Comparison of ENCODE assay signal across 8 cellular contexts in genomic region chr5:172283862-172284274, GRCh38. TPM values are rescaled to one million over a fixed set of nuclear protein-coding genes. Genes with fewer than 3 reads are reported as not detected.
DNase-seq lines count a peak whose midpoint lies in the region; ATAC-seq, FAIRE-seq and TF ChIP-seq lines count a peak whose summit lies in the region.

No MANE protein-coding gene starts in this region.

- WGBS in stomach, 5 donors: 0 to 1% (median 0%) methylated on average over 11 to 55 of the region's 55 CpGs

- BruUV-seq in PC-9 (replicated peaks; lab: Mats Ljungman, UMichigan): no TSS peak

- CTCF ChIA-PET in PC-9 (lab: Charles Lee): no interaction called here

- peaks cover 30% of the 10 kb centered on the region; the same call in 1 of the 2 replicates for H3F3A ChIP-seq in PC-9 (ENCODE audit: insufficient read depth, low read depth)

- TF ChIP-seq CTCF in D721Med (IDR thresholded peaks at IDR 0.05; ENCODE audit: insufficient read depth, missing control alignments): no peak
- TF ChIP-seq CTCF in PC-9 (conservative IDR thresholded peaks at IDR 0.05): no peak
- TF ChIP-seq CTCF in fibroblast of the aortic adventitia (IDR thresholded peaks at IDR 0.05; ENCODE audit: insufficient read depth, low read length): no peak
- TF ChIP-seq CTCF in nephron progenitor cell (IDR thresholded peaks at IDR 0.05): no peak
- no peak for TF ChIP-seq CTCF in stomach (IDR thresholded peaks at IDR 0.05)

- ATAC-seq in GM19467 (IDR thresholded peaks at IDR 0.05; ENCODE audit: unreplicated experiment): peak; percentile 77
- ATAC-seq in HG03575 (IDR thresholded peaks at IDR 0.05; ENCODE audit: extremely low read depth, insufficient number of reproducible peaks, low FRiP score, unreplicated experiment): peak; percentile 39

- H3K9me2 ChIP-seq in PC-9 (ENCODE audit: insufficient read depth): no peaks in the 10 kb centered on the region

- H3K4me1 ChIP-seq in PC-9 (replicated peaks; ENCODE audit: insufficient read depth) (peaks cover 25% of the 10 kb centered on the region), stomach (peaks cover 18 to 40% (median 31%) of the 10 kb centered on the region in 4 donors)

- peaks cover 3% of the 10 kb centered on the region for H3K36me3 Mint-ChIP-seq in activated T-helper 2 cell treated with anti-CD3 and anti-CD28 coated beads, Interferon-gamma antibody, Interleukin-2, Interleukin-4, amounts not matched to agents 10 μg/mL and 5 μg/mL and 100 μg/mL, durations not matched to agents 14 hours and 24 hours and 36 hours (ENCODE audit: low read depth)
- H3K36me3 Mint-ChIP-seq in nephron progenitor cell (ENCODE audit: low read depth): peaks cover 25% of the 10 kb centered on the region

- no peaks in the 10 kb centered on the region; the same call in 1 of the 2 replicates for H4K20me1 ChIP-seq in PC-9 (ENCODE audit: insufficient read depth)

- H3K27ac ChIP-seq in PC-9 (no peak overlapping the region), stomach (peak overlapping the region; percentile 89 to 98 (median 94))

- TF ChIP-seq POLR2A in stomach (IDR thresholded peaks at IDR 0.05): no peak

- intact Hi-C loops in PC-9 (cut with micrococcal nuclease; ENCODE audit: unreplicated experiment): loop anchor here (1.0 to 10.0 kb wide), 6 partner anchors 19 to 869 kb away; partner anchors contain the start of genes FBXW11, FGF18 and STK10
- intact Hi-C loops in activated T-helper 2 cell treated with anti-CD3 and anti-CD28 coated beads, Interferon-gamma antibody, Interleukin-2, Interleukin-4, amounts not matched to agents 10 μg/mL and 5 μg/mL and 100 μg/mL, durations not matched to agents 14 hours and 24 hours and 36 hours (cut with micrococcal nuclease): loop anchor here (1.0 to 5.0 kb wide), 8 partner anchors 9 to 897 kb away; partner anchors contain the start of genes CREBRF, FBXW11, NPM1 and STK10
- intact Hi-C loops in stomach (cut with DNase I; ENCODE audit: low total_unique reads): no loop called here

- DNase-seq in D721Med (ENCODE audit: insufficient read length, low spot score) (peak; percentile 90), PC-9 (peak; percentile 49 to 87), fibroblast of the aortic adventitia (ENCODE audit: low read depth) (peak; percentile 77), nephron progenitor cell (peak; percentile 92), stomach (peak; percentile 83)
- peak; percentile 75 for DNase-seq in activated T-helper 2 cell treated with anti-CD3 and anti-CD28 coated beads, Interferon-gamma antibody, Interleukin-2, Interleukin-4, amounts not matched to agents 10 μg/mL and 5 μg/mL and 100 μg/mL, durations not matched to agents 14 hours and 24 hours and 36 hours (ENCODE audit: low spot score)

- H3K27me3 ChIP-seq in PC-9 (ENCODE audit: insufficient read depth, low read depth) (no peaks in the 10 kb centered on the region), stomach (no peaks in the 10 kb centered on the region)

- no peaks in the 10 kb centered on the region for H3K9me3 Mint-ChIP-seq in activated T-helper 2 cell treated with anti-CD3 and anti-CD28 coated beads, Interferon-gamma antibody, Interleukin-2, Interleukin-4, amounts not matched to agents 10 μg/mL and 5 μg/mL and 100 μg/mL, durations not matched to agents 14 hours and 24 hours and 36 hours
- no peaks in the 10 kb centered on the region for H3K9me3 Mint-ChIP-seq in nephron progenitor cell

- peak overlapping the region; percentile 80 for H3K4me3 Mint-ChIP-seq in activated T-helper 2 cell treated with anti-CD3 and anti-CD28 coated beads, Interferon-gamma antibody, Interleukin-2, Interleukin-4, amounts not matched to agents 10 μg/mL and 5 μg/mL and 100 μg/mL, durations not matched to agents 14 hours and 24 hours and 36 hours (ENCODE audit: low read depth)
- peak overlapping the region; percentile 98 for H3K4me3 Mint-ChIP-seq in nephron progenitor cell

- TF ChIP-seq EP300 in stomach (IDR thresholded peaks at IDR 0.05): no peak

- peaks cover 45% of the 10 kb centered on the region for H3K79me2 ChIP-seq in PC-9 (ENCODE audit: low read depth)

- H3K27me3 Mint-ChIP-seq in activated T-helper 2 cell treated with anti-CD3 and anti-CD28 coated beads, Interferon-gamma antibody, Interleukin-2, Interleukin-4, amounts not matched to agents 10 μg/mL and 5 μg/mL and 100 μg/mL, durations not matched to agents 14 hours and 24 hours and 36 hours (ENCODE audit: low read depth): peaks cover 25% of the 10 kb centered on the region
- H3K27me3 Mint-ChIP-seq in nephron progenitor cell (ENCODE audit: low read depth, poor library complexity): peaks cover 3% of the 10 kb centered on the region

- H3K9me3 ChIP-seq in PC-9 (ENCODE audit: insufficient read depth, low read depth) (no peaks in the 10 kb centered on the region), stomach (no peaks in the 10 kb centered on the region)

- POLR2A ChIA-PET in PC-9 (lab: Charles Lee; ENCODE audit: unreplicated experiment): interaction anchor here (0.5 to 0.6 kb wide), 3 partner anchors 264 to 493 kb away, joined by 3 to 6 read pairs (median 3); no protein-coding TSS in a partner anchor

- H3K4me3 ChIP-seq in PC-9: peak overlapping the region; percentile 98; the same call in 1 of the 2 replicates
- H3K4me3 ChIP-seq in fibroblast of the aortic adventitia (ENCODE audit: low read depth, low read length): peak overlapping the region; percentile 79
- peak overlapping the region; percentile 79 to 99 (median 91) for H3K4me3 ChIP-seq in stomach

- H3K4me1 Mint-ChIP-seq in activated T-helper 2 cell treated with anti-CD3 and anti-CD28 coated beads, Interferon-gamma antibody, Interleukin-2, Interleukin-4, amounts not matched to agents 10 μg/mL and 5 μg/mL and 100 μg/mL, durations not matched to agents 14 hours and 24 hours and 36 hours (ENCODE audit: low read depth): peaks cover 24% of the 10 kb centered on the region
- H3K4me1 Mint-ChIP-seq in nephron progenitor cell: peaks cover 43% of the 10 kb centered on the region

- peak overlapping the region; percentile 96 for H3K4me2 ChIP-seq in PC-9

- no peak for FAIRE-seq in D721Med (lab: Jason Lieb, UNC)

- no peaks in the 10 kb centered on the region for H3K36me3 ChIP-seq in PC-9 (ENCODE audit: low read depth)
- H3K36me3 ChIP-seq in stomach: no peaks in the 10 kb centered on the region

- H2AFZ ChIP-seq in PC-9: peak overlapping the region; percentile 86; the same call in 1 of the 2 replicates

- H3K27ac Mint-ChIP-seq in activated T-helper 2 cell treated with anti-CD3 and anti-CD28 coated beads, Interferon-gamma antibody, Interleukin-2, Interleukin-4, amounts not matched to agents 10 μg/mL and 5 μg/mL and 100 μg/mL, durations not matched to agents 14 hours and 24 hours and 36 hours: peak overlapping the region; percentile 74
- peak overlapping the region; percentile 99 for H3K27ac Mint-ChIP-seq in nephron progenitor cell

RNA-seq across cellular contexts. Expression of gene UBTD2, which starts 0.3 kb away (rescaled TPM):
- total RNA-seq in PC-9 (2021) (16.4 and 21.7 TPM in 2 replicates), fibroblast of the aortic adventitia (ENCODE audit: low replicate concordance) (21.5 and 28.4 TPM in 2 replicates), stomach (10 to 100 TPM in 3 of 5 donors, 1 to 10 TPM in 2; 1.8 to 48.5 (median 17.7) TPM)
- total RNA-seq in activated T-helper 2 cell treated with anti-CD3 and anti-CD28 coated beads, Interferon-gamma antibody, Interleukin-2, Interleukin-4, amounts not matched to agents 10 μg/mL and 5 μg/mL and 100 μg/mL, durations not matched to agents 14 hours and 24 hours and 36 hours: 6.6 TPM in 2 replicates
- polyA plus RNA-seq in stomach: 10 to 100 TPM in 2 of 3 donors, 1 to 10 TPM in 1; 7.6 to 17.7 (median 15.7) TPM
